ENCODE assay signal across 26 cellular contexts in the genomic region with DNA sequence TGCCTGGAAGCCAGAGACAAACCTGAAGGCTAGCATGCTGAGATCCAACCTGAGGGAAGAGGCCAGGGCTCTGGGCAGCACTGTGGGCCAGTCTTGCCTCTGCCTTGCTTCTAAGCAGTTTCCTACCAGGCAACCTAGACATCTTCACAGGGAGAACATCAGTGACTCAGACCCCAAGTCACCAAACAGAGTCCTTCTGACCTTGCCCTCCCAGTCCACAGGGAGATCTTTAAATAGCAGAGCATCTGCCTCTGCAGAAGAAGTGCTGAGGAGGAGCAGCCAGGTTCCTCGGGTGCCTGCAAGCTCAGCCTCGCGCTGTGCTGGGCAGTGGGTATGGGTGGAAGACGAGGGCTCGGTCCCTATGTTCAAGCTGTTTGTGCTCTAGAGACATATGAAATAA.
DNase-seq lines count a peak whose midpoint lies in the region; ATAC-seq and TF ChIP-seq lines count a peak whose summit lies in the region.
"Had no signal": no experiment of that assay in that cellular context is flagged by ENCODE, and none has a peak within 500 bp of the region (broad histone marks: within the 10 kb centered on the region; RNA-seq: fewer than 3 reads in every experiment).

No MANE protein-coding gene starts in this region.

- H3K9me3 ChIP-seq in GM23248 (ENCODE audit: low read depth), result no peaks in the 10 kb centered on the region
- H3K9me3 ChIP-seq in mucosa of descending colon, result no peaks in the 10 kb centered on the region
- H3K9me3 ChIP-seq: breast epithelium, heart right ventricle, Peyer's patch, tibial nerve had no signal

- ATAC-seq in central memory CD8-positive, alpha-beta T cell (replicated peaks; ENCODE audit: extremely low read depth, poor library complexity, severe bottlenecking), result no peak
- ATAC-seq in GM18505 (IDR thresholded peaks at IDR 0.05; ENCODE audit: unreplicated experiment), result no peak
- ATAC-seq in mucosa of descending colon, result no peak
- ATAC-seq: left colon, natural killer cell, T-cell had no signal

- intact Hi-C loops in mucosa of descending colon (cut with DNase I, micrococcal nuclease), result no loop called here

- peaks cover 5% of the 10 kb centered on the region for H3K4me1 Mint-ChIP-seq in central memory CD8-positive, alpha-beta T cell

- no peaks in the 10 kb centered on the region for H4K20me1 ChIP-seq in GM23248 (ENCODE audit: insufficient read depth)

- no peaks in the 10 kb centered on the region for H3K79me2 ChIP-seq in GM23248 (ENCODE audit: insufficient read depth)

- H3K9me2 ChIP-seq in GM23248 (ENCODE audit: insufficient read depth), result no peaks in the 10 kb centered on the region

- H3K4me3 ChIP-seq in GM23248 (no peak overlapping the region), mucosa of descending colon (no peak overlapping the region)
- H3K4me3 ChIP-seq: breast epithelium, heart right ventricle, Peyer's patch, tibial nerve had no signal

- TF ChIP-seq POLR2A in GM18505 (IDR thresholded peaks at IDR 0.05; ENCODE audit: borderline replicate concordance, extremely low read depth, insufficient read depth, insufficient read length), result no peak

- H3K27ac Mint-ChIP-seq in central memory CD8-positive, alpha-beta T cell (ENCODE audit: low read depth), result peak overlapping the region; percentile 24
- H3K27ac Mint-ChIP-seq: T-cell had no signal

- no peak overlapping the region for H3K9ac ChIP-seq in GM23248
- H3K9ac ChIP-seq: parathyroid adenoma had no signal

- H3K36me3 ChIP-seq in GM23248 (ENCODE audit: low read depth), result no peaks in the 10 kb centered on the region
- H3K36me3 ChIP-seq in mucosa of descending colon (ENCODE audit: low read depth), result no peaks in the 10 kb centered on the region
- H3K36me3 ChIP-seq: breast epithelium had no signal

- no peak overlapping the region for H2AFZ ChIP-seq in GM23248
- H2AFZ ChIP-seq: parathyroid adenoma had no signal

- no peaks in the 10 kb centered on the region for H3K9me3 Mint-ChIP-seq in central memory CD8-positive, alpha-beta T cell
- H3K9me3 Mint-ChIP-seq: CD4-positive, CD25-positive, alpha-beta regulatory T cell; memory B cell; natural killer cell; T-cell had no signal

- H3K27me3 Mint-ChIP-seq in central memory CD8-positive, alpha-beta T cell, result no peaks in the 10 kb centered on the region
- H3K27me3 Mint-ChIP-seq: CD4-positive, CD25-positive, alpha-beta regulatory T cell; memory B cell; T-cell had no signal

- H3K4me2 ChIP-seq in GM23248 (ENCODE audit: unreplicated experiment), result no peak overlapping the region

- no peak overlapping the region for H3K4me3 Mint-ChIP-seq in central memory CD8-positive, alpha-beta T cell
- H3K4me3 Mint-ChIP-seq: CD4-positive, CD25-positive, alpha-beta regulatory T cell; natural killer cell; T-cell had no signal

- peaks cover 25% of the 10 kb centered on the region for H3K36me3 Mint-ChIP-seq in central memory CD8-positive, alpha-beta T cell (ENCODE audit: insufficient read depth)
- H3K36me3 Mint-ChIP-seq: natural killer cell had no signal

- H3F3A ChIP-seq in GM23248 (ENCODE audit: insufficient read depth), result no peaks in the 10 kb centered on the region

- in situ Hi-C loops in GM23248 (cut with MboI), result no loop called here

- TF ChIP-seq CTCF in mucosa of descending colon (IDR thresholded peaks at IDR 0.05), result no peak

- WGBS in GM23248 (ENCODE audit: low coverage in 1 of 2, low lambda C conversion rate in 2 of 2, missing lambda C conversion rate in 2 of 2), 2 experiments, result 96 to 98% methylated on average over 5 of the region's 5 CpGs

- no peaks in the 10 kb centered on the region for H3K27me3 ChIP-seq in GM23248 (replicated peaks; ENCODE audit: insufficient read depth)
- H3K27me3 ChIP-seq: breast epithelium, heart right ventricle, Peyer's patch, tibial nerve had no signal

- H3K4me1 ChIP-seq in GM23248 (ENCODE audit: insufficient read depth) (peaks cover 7% of the 10 kb centered on the region; the same call in 1 of the 2 replicates), mucosa of descending colon (ENCODE audit: low read depth) (no peaks in the 10 kb centered on the region)
- H3K4me1 ChIP-seq: breast epithelium, parathyroid adenoma, Peyer's patch had no signal

- H3K27ac ChIP-seq in GM23248, result no peak overlapping the region
- H3K27ac ChIP-seq: breast epithelium, heart right ventricle, parathyroid adenoma, Peyer's patch, tibial nerve had no signal

- peak; percentile 43 for DNase-seq in AG08396 (ENCODE audit: low spot score)
- DNase-seq in GM23248, result peak; percentile 37
- DNase-seq in central memory CD8-positive, alpha-beta T cell (ENCODE audit: low spot score in 2 of 2), result no peak
- peak; percentile 56 for DNase-seq in myocyte (ENCODE audit: low read depth)
- no peak for DNase-seq in mucosa of descending colon
- DNase-seq in DMS79 treated with DMSO at 0.1 percent for 48 hours (lab: John Stamatoyannopoulos, UW), result no peak
- DNase-seq in GM19240 (ENCODE audit: insufficient read length, low spot score), result no peak
- DNase-seq: activated CD4-positive, alpha-beta T cell treated with anti-CD3 and anti-CD28 coated beads for 1 hour; activated gamma-delta T cell treated with Interleukin-2 at 50 U/mL for 16 hours; CD4-positive, CD25-positive, alpha-beta regulatory T cell; cortex of kidney; heart right ventricle; KG1; left colon; natural killer cell; NCI-H146; NCI-H510A treated with DMSO at 0.1 percent for 48 hours; NK-92 treated with Interleukin-12 subunit alpha and Interleukin-12 subunit beta, amount 100 ng/mL, for 24 hours; Peyer's patch; right cardiac atrium; T-cell had no signal

Comparison
In these comparisons a context has a peak if more than half of its experiments do, and no peak if none do; other contexts are left out.
1. DNase-seq: peak in AG08396 (single experiment), GM23248 (single experiment) and myocyte (single experiment); none in central memory CD8-positive, alpha-beta T cell (0 of 2), mucosa of descending colon (0 of 3), DMS79 treated with DMSO at 0.1 percent for 48 hours (single experiment) and GM19240 (single experiment).